Comparison of ENCODE assay signal across 21 cellular contexts in the genomic region with DNA sequence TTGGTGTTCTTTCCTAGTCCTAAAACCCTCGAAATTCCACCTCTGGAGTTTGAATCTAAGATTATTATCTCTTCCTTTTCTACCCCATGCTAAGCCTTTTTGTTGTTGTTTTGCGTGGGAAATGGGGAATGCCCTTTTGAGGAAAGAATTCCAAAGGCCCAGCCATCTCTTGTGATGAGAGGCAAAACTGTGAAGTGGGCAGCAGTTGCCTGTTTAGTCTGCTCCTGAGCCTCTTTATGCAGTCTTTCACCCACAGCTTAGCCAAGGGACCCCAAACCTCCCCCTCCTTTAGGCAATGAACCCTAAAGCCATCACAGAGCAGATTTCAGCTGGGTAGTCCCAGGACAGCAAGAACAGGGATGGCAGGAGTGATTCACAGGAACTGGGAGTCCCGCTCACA.
DNase-seq lines count a peak whose midpoint lies in the region; ATAC-seq and TF ChIP-seq lines count a peak whose summit lies in the region.
"Had no signal": no experiment of that assay in that cellular context is flagged by ENCODE, and none has a peak within 500 bp of the region (broad histone marks: within the 10 kb centered on the region; RNA-seq: fewer than 3 reads in every experiment).

No MANE protein-coding gene starts in this region.

- no TSS peak for BruUV-seq in A673 (replicated peaks; lab: Mats Ljungman, UMichigan)

- peak overlapping the region; percentile 58 for H3K4me3 ChIP-seq in A673 (ENCODE audit: low read depth, low read length, poor library complexity, severe bottlenecking)
- H3K4me3 ChIP-seq in HUES64 (ENCODE audit: low read length) = no peak overlapping the region; the same call in 1 of the 2 replicates
- H3K4me3 ChIP-seq: coronary artery, left lung, psoas muscle, spleen had no signal

- H3K27ac Mint-ChIP-seq in neural crest cell (ENCODE audit: unreplicated experiment) = peak overlapping the region; percentile 84
- H3K27ac Mint-ChIP-seq: activated CD8-positive, alpha-beta T cell treated with anti-CD3 and anti-CD28 coated beads, Interleukin-2, amount 10 ng/mL, durations not matched to agents 7 days and 5 days; activated naive CD4-positive, alpha-beta T cell treated with anti-CD3 and anti-CD28 coated beads, Interleukin-2, amount 50 U/mL, for 72 hours; activated T-cell treated with anti-CD3 and anti-CD28 coated beads, Interleukin-2, amount 50 U/mL, for 72 hours had no signal

- H3K27ac ChIP-seq in A673 (ENCODE audit: low read depth, low read length, poor library complexity, severe bottlenecking) (peak overlapping the region; percentile 82), HUES64 (ENCODE audit: low read depth, low read length) (peak overlapping the region; percentile 96), epithelial cell of prostate (peak overlapping the region; percentile 48), caudate nucleus (ENCODE audit: low read depth, low read length) (no peak overlapping the region)
- H3K27ac ChIP-seq: coronary artery, left lung, psoas muscle, spleen had no signal

- H3K4me1 ChIP-seq in A673 (ENCODE audit: insufficient read depth, low read length, poor library complexity, severe bottlenecking) (peaks cover 47% of the 10 kb centered on the region), HUES64 (ENCODE audit: insufficient read depth, low read length) (peaks cover 43% of the 10 kb centered on the region)

- WGBS in HUES64 = 39% methylated on average over 2 of the region's 3 CpGs

- H3K9me3 ChIP-seq in A673 (ENCODE audit: low read depth, low read length, poor library complexity, severe bottlenecking) (no peaks in the 10 kb centered on the region), HUES64 (ENCODE audit: insufficient read depth, low read depth, low read length) (no peaks in the 10 kb centered on the region)
- H3K9me3 ChIP-seq: left lung, psoas muscle, spleen had no signal

- intact Hi-C loops in A673 (cut with micrococcal nuclease; ENCODE audit: unreplicated experiment) = loop anchor here (1.0 kb wide), 1 partner anchor 132 kb away; no protein-coding TSS in a partner anchor

- H3K27me3 ChIP-seq in A673 (replicated peaks; ENCODE audit: insufficient read depth, low read depth, low read length, poor library complexity) (no peaks in the 10 kb centered on the region), HUES64 (ENCODE audit: insufficient read depth, low read length) (no peaks in the 10 kb centered on the region)
- H3K27me3 ChIP-seq: left lung, spleen had no signal

- no peak for TF ChIP-seq CTCF in A673 (conservative IDR thresholded peaks at IDR 0.05; ENCODE audit: low read depth, low read length)
- no peak for TF ChIP-seq CTCF in neural crest cell (conservative IDR thresholded peaks at IDR 0.05)

- H3K27me3 Mint-ChIP-seq in neural crest cell (ENCODE audit: low read depth) = no peaks in the 10 kb centered on the region

- DNase-seq in A673 (ENCODE audit: low spot score) (peak; percentile 37), epithelial cell of prostate (ENCODE audit: low read depth, low spot score) (no peak), neural crest cell (ENCODE audit: low read depth, low spot score) (no peak), caudate nucleus (lab: John Stamatoyannopoulos, UW) (no peak), T1000 (lab: John Stamatoyannopoulos, UW) (no peak)
- DNase-seq in activated CD8-positive, alpha-beta memory T cell treated with anti-CD3 and anti-CD28 coated beads, Interleukin-2, amount 50 U/mL, for 4 hours = no peak
- DNase-seq: activated CD4-positive, CD25-positive, alpha-beta regulatory T cell; activated CD8-positive, alpha-beta T cell treated with anti-CD3 and anti-CD28 coated beads, Interleukin-2, amount 10 ng/mL, durations not matched to agents 7 days and 5 days; activated T-cell treated with anti-CD3 and anti-CD28 coated beads, Interleukin-2, amount 50 U/mL, for 72 hours; foreskin melanocyte; left lung; NCI-H1417 treated with DMSO at 0.1 percent for 48 hours; NCI-H2171; NCI-H526 treated with DMSO at 0.1 percent for 48 hours; psoas muscle; spleen; stimulated activated CD4-positive, alpha-beta T cell treated with anti-CD3 and anti-CD28 coated beads, Interleukin-4, amount 100 ng/mL, for 4 hours had no signal

- POLR2A ChIA-PET in A673 (lab: Charles Lee; ENCODE audit: low non-redundant PET) = no interaction called here

- H3K9ac ChIP-seq in HUES64 (ENCODE audit: low read depth, low read length) = peak overlapping the region; percentile 56

- H3K36me3 Mint-ChIP-seq in neural crest cell (ENCODE audit: low read depth) = no peaks in the 10 kb centered on the region
- H3K36me3 Mint-ChIP-seq: activated naive CD4-positive, alpha-beta T cell treated with anti-CD3 and anti-CD28 coated beads, Interleukin-2, amount 50 U/mL, for 72 hours had no signal

- no peak for ATAC-seq in GM18502 (IDR thresholded peaks at IDR 0.05; ENCODE audit: poor library complexity, unreplicated experiment)
- ATAC-seq: activated CD8-positive, alpha-beta T cell treated with anti-CD3 and anti-CD28 coated beads, Interleukin-2, amount 10 ng/mL, durations not matched to agents 7 days and 5 days; activated naive CD4-positive, alpha-beta T cell treated with anti-CD3 and anti-CD28 coated beads, Interleukin-2, amount 50 U/mL, for 72 hours; activated T-cell treated with anti-CD3 and anti-CD28 coated beads, Interleukin-2, amount 50 U/mL, for 72 hours; psoas muscle had no signal

- CTCF ChIA-PET in A673 (lab: Charles Lee) = interaction anchor here (0.6 to 1.6 kb wide), 4 partner anchors 96 to 423 kb away, joined by 3 to 9 read pairs (median 7); a partner anchor contains a TSS

- peaks cover 68% of the 10 kb centered on the region for H3K4me1 Mint-ChIP-seq in neural crest cell

- no peaks in the 10 kb centered on the region for H3K36me3 ChIP-seq in A673 (ENCODE audit: insufficient read depth, low read length, poor library complexity, severe bottlenecking)
- H3K36me3 ChIP-seq in HUES64 (ENCODE audit: insufficient read depth, low read length) = peaks cover 14% of the 10 kb centered on the region
- H3K36me3 ChIP-seq: left lung had no signal

- H3K9me3 Mint-ChIP-seq in neural crest cell = no peaks in the 10 kb centered on the region
- H3K9me3 Mint-ChIP-seq: activated naive CD4-positive, alpha-beta T cell treated with anti-CD3 and anti-CD28 coated beads, Interleukin-2, amount 50 U/mL, for 72 hours; activated T-cell treated with anti-CD3 and anti-CD28 coated beads, Interleukin-2, amount 50 U/mL, for 72 hours had no signal

- peak overlapping the region; percentile 98 for H3K4me3 Mint-ChIP-seq in neural crest cell
- H3K4me3 Mint-ChIP-seq: activated CD8-positive, alpha-beta T cell treated with anti-CD3 and anti-CD28 coated beads, Interleukin-2, amount 10 ng/mL, durations not matched to agents 7 days and 5 days; activated T-cell treated with anti-CD3 and anti-CD28 coated beads, Interleukin-2, amount 50 U/mL, for 72 hours had no signal
